Comparison of ENCODE assay signal across 10 cellular contexts in the genomic region with DNA sequence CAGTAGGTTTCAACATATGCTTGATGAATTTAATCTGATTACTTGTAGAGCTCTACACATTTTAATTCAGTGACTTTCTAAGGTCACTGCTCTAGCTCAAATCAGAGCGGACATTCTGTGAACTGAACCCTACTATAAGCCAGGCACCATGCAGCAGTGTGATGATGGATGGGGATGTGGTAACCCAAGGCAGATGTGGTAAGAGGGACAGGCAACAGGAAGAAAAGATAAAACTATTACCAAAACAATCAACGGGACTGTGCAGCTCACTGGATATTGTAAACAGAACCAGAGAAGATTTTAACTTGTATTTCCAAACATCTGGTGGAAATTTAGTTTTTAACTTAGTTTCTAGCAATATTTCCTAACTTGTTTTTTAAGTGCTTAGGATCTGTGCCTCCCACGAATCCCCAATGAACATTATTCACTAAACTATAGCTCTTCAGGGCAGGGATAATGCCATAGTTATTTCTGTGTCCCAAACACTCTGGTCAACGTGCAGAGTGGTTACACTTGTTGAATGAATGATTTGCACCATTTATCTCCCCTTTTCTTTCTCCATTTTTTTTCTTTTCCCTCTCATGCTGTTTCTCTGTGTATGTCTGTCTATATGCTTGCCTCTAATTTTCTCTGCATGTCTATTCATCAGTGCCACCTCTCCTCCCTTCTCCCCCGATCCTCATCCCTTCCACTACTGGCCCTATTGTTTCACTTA. TPM values are rescaled to one million over a fixed set of nuclear protein-coding genes. Genes with fewer than 3 reads are reported as not detected.
DNase-seq lines count a peak whose midpoint lies in the region; ATAC-seq, FAIRE-seq and TF ChIP-seq lines count a peak whose summit lies in the region.
"Had no signal": no experiment of that assay in that cellular context is flagged by ENCODE, and none has a peak within 500 bp of the region (broad histone marks: within the 10 kb centered on the region; RNA-seq: fewer than 3 reads in every experiment).

No MANE protein-coding gene starts in this region.

- H3K4me1 Mint-ChIP-seq in activated naive CD4-positive, alpha-beta T cell treated with anti-CD3 and anti-CD28 coated beads, Interleukin-2, amount 10 ng/mL, durations not matched to agents 7 days and 5 days: peaks cover 73% of the 10 kb centered on the region
- H3K4me1 Mint-ChIP-seq in stimulated activated naive CD8-positive, alpha-beta T cell treated with anti-CD3 and anti-CD28 coated beads, Interleukin-15, amount 100 ng/mL, for 72 hours: peaks cover 69% of the 10 kb centered on the region

- peak overlapping the region; percentile 55 for H3K27ac Mint-ChIP-seq in activated naive CD4-positive, alpha-beta T cell treated with anti-CD3 and anti-CD28 coated beads, Interleukin-2, amount 10 ng/mL, durations not matched to agents 7 days and 5 days
- no peak overlapping the region for H3K27ac Mint-ChIP-seq in stimulated activated naive CD8-positive, alpha-beta T cell treated with anti-CD3 and anti-CD28 coated beads, Interleukin-15, amount 100 ng/mL, for 72 hours

- in situ Hi-C loops in GM13976 (cut with MboI; ENCODE audit: low sequenced_read_pairs, unreplicated experiment): no loop called here

- H3K4me3 Mint-ChIP-seq in activated naive CD4-positive, alpha-beta T cell treated with anti-CD3 and anti-CD28 coated beads, Interleukin-2, amount 10 ng/mL, durations not matched to agents 7 days and 5 days: peak overlapping the region; percentile 63
- H3K4me3 Mint-ChIP-seq in stimulated activated naive CD8-positive, alpha-beta T cell treated with anti-CD3 and anti-CD28 coated beads, Interleukin-15, amount 100 ng/mL, for 72 hours: peak overlapping the region; percentile 70 to 76

- H3K9me2 ChIP-seq in SK-N-SH: no peaks in the 10 kb centered on the region

- H3K27me3 ChIP-seq in SK-N-SH (ENCODE audit: insufficient read depth): no peaks in the 10 kb centered on the region
- H3K27me3 ChIP-seq: cardiac muscle cell had no signal

- no peak for TF ChIP-seq RAD21 in SK-N-SH (IDR thresholded peaks at IDR 0.05; ENCODE audit: low read length)

- peaks cover 10 to 12% of the 10 kb centered on the region in 2 experiments; a peak in 3 of 4 replicates for H3K4me1 ChIP-seq in SK-N-SH (ENCODE audit: control insufficient read depth in 1 of 2, insufficient read depth in 2 of 2, low read depth in 1 of 2, low read length in 1 of 2)

- H3K4me2 ChIP-seq in SK-N-SH: peak overlapping the region; percentile 24; the same call in 1 of the 2 replicates

- H3K36me3 Mint-ChIP-seq in activated naive CD4-positive, alpha-beta T cell treated with anti-CD3 and anti-CD28 coated beads, Interleukin-2, amount 10 ng/mL, durations not matched to agents 7 days and 5 days: peaks cover 46% of the 10 kb centered on the region

- no peak overlapping the region for H3K4me3 ChIP-seq in SK-N-SH (ENCODE audit: low read depth in 2 of 2, low read length in 1 of 2)
- H3K4me3 ChIP-seq: cardiac muscle cell had no signal

- peak; percentile 60 for DNase-seq in activated naive CD4-positive, alpha-beta T cell treated with anti-CD3 and anti-CD28 coated beads, Interleukin-2, amount 10 ng/mL, durations not matched to agents 7 days and 5 days
- no peak for DNase-seq in activated naive CD4-positive, alpha-beta T cell treated with anti-CD3 and anti-CD28 coated beads, Interleukin-2, amount 50 U/mL, for 16 hours
- DNase-seq in SK-N-SH (peak; percentile 66), GM13976 (ENCODE audit: low spot score) (no peak), A172 (ENCODE audit: low spot score) (no peak), NCI-H1694 treated with DMSO at 0.1 percent for 48 hours (lab: John Stamatoyannopoulos, UW) (no peak)
- peak in 1 of 2 donors; percentile 24 for DNase-seq in stimulated activated naive CD8-positive, alpha-beta T cell treated with anti-CD3 and anti-CD28 coated beads, Interleukin-15, amount 100 ng/mL, for 72 hours
- DNase-seq: NCI-H1436 treated with DMSO at 0.1 percent for 48 hours had no signal

- ATAC-seq in stimulated activated naive CD8-positive, alpha-beta T cell treated with anti-CD3 and anti-CD28 coated beads, Interleukin-15, amount 100 ng/mL, for 72 hours: peak; percentile 43

- peak in 1 of 2 experiments; percentile 19; a peak in 1 of 4 replicates for TF ChIP-seq EP300 in SK-N-SH (IDR thresholded peaks at IDR 0.05; ENCODE audit: borderline replicate concordance in 1 of 2, low read depth in 1 of 2, low read length in 1 of 2)

- peaks cover 32% of the 10 kb centered on the region for H4K20me1 ChIP-seq in SK-N-SH (ENCODE audit: insufficient read depth)

- peak overlapping the region in 1 of 2 experiments; percentile 40; a peak in 2 of 4 replicates for H3K27ac ChIP-seq in SK-N-SH (ENCODE audit: low read depth in 2 of 2, low read length in 1 of 2)
- H3K27ac ChIP-seq: cardiac muscle cell had no signal

- POLR2A ChIA-PET in SK-N-SH (lab: Yijun Ruan, JAX): no interaction called here

- FAIRE-seq in endometrium (lab: Jason Lieb, UNC): peak; percentile 68

- 51% methylated on average over 5 of the region's 5 CpGs for WGBS in SK-N-SH (ENCODE audit: low lambda C conversion rate)

- CTCF ChIA-PET in activated naive CD4-positive, alpha-beta T cell treated with anti-CD3 and anti-CD28 coated beads, Interleukin-2, amount 10 ng/mL, durations not matched to agents 7 days and 5 days (lab: Charles Lee): interaction anchor here (1.3 kb wide), 1 partner anchor 15 kb away, joined by 4 read pairs; a partner anchor contains a TSS
- CTCF ChIA-PET in SK-N-SH (lab: Yijun Ruan, JAX): no interaction called here

- no peak overlapping the region for H2AFZ ChIP-seq in SK-N-SH (ENCODE audit: low read depth)

- H3K36me3 ChIP-seq in SK-N-SH (replicated peaks in 1 of 2; ENCODE audit: control insufficient read depth in 1 of 2, insufficient read depth in 2 of 2, low read length in 1 of 2): no peaks in the 10 kb centered on the region
- H3K36me3 ChIP-seq: cardiac muscle cell had no signal

- no peaks in the 10 kb centered on the region for H3K27me3 Mint-ChIP-seq in activated naive CD4-positive, alpha-beta T cell treated with anti-CD3 and anti-CD28 coated beads, Interleukin-2, amount 10 ng/mL, durations not matched to agents 7 days and 5 days
- no peaks in the 10 kb centered on the region for H3K27me3 Mint-ChIP-seq in stimulated activated naive CD8-positive, alpha-beta T cell treated with anti-CD3 and anti-CD28 coated beads, Interleukin-15, amount 100 ng/mL, for 72 hours

- peaks cover 9% of the 10 kb centered on the region for H3F3A ChIP-seq in SK-N-SH (replicated peaks; ENCODE audit: insufficient read depth)

- TF ChIP-seq CTCF in SK-N-SH (IDR thresholded peaks at IDR 0.05) (no peak), GM13976 (IDR thresholded peaks at IDR 0.05; ENCODE audit: borderline replicate concordance, control extremely low read depth, extremely low read depth, insufficient read depth, missing control alignments) (no peak)

- H3K9ac ChIP-seq in SK-N-SH: no peak overlapping the region

- peaks cover 78% of the 10 kb centered on the region for H3K79me2 ChIP-seq in SK-N-SH (ENCODE audit: insufficient read depth)

- H3K9me3 Mint-ChIP-seq in activated naive CD4-positive, alpha-beta T cell treated with anti-CD3 and anti-CD28 coated beads, Interleukin-2, amount 10 ng/mL, durations not matched to agents 7 days and 5 days: no peaks in the 10 kb centered on the region
- no peaks in the 10 kb centered on the region for H3K9me3 Mint-ChIP-seq in stimulated activated naive CD8-positive, alpha-beta T cell treated with anti-CD3 and anti-CD28 coated beads, Interleukin-15, amount 100 ng/mL, for 72 hours

- no peaks in the 10 kb centered on the region for H3K9me3 ChIP-seq in SK-N-SH

TF ChIP-seq in SK-N-SH, 30 proteins besides CTCF, POLR2A, EP300 and RAD21:
- TF ChIP-seq, protein P1, sequence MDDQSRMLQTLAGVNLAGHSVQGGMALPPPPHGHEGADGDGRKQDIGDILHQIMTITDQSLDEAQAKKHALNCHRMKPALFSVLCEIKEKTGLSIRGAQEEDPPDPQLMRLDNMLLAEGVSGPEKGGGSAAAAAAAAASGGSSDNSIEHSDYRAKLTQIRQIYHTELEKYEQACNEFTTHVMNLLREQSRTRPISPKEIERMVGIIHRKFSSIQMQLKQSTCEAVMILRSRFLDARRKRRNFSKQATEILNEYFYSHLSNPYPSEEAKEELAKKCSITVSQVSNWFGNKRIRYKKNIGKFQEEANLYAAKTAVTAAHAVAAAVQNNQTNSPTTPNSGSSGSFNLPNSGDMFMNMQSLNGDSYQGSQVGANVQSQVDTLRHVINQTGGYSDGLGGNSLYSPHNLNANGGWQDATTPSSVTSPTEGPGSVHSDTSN (IDR thresholded peaks at IDR 0.05): 0 out of 2 replicates have a peak, but pooled peaks have one; percentile 26
- TF ChIP-seq SMC3 (IDR thresholded peaks at IDR 0.05; ENCODE audit: low read depth, low read length): no peak
TF ChIP-seq in SK-N-SH: peak in this region for 1.

RNA-seq across cellular contexts. Expression of a gene that starts 3.0 kb away (rescaled TPM):
- 19.3 and 24.4 TPM in 2 replicates for polyA plus RNA-seq in SK-N-SH (2012; rRNA removed)
- 29.1 and 30.8 TPM in 2 replicates for polyA plus RNA-seq in SK-N-SH (2012; cell fraction: cytosol; rRNA removed)
- 15.4 and 17.7 TPM in 2 replicates for polyA plus RNA-seq in SK-N-SH (2012; cell fraction: nucleus; rRNA removed)
- total RNA-seq in A172 (2014; rRNA removed; shearing (Covaris generic)): 38.9 and 49.2 TPM in 2 replicates

RNA-seq across cellular contexts. Expression of a gene that starts 14.6 kb away (rescaled TPM):
- 37.9 and 59.6 TPM in 2 replicates for polyA plus RNA-seq in SK-N-SH (2012; rRNA removed)
- polyA plus RNA-seq in SK-N-SH (2012; cell fraction: cytosol; rRNA removed): 55.2 and 73.4 TPM in 2 replicates
- polyA plus RNA-seq in SK-N-SH (2012; cell fraction: nucleus; rRNA removed): 32.1 and 82.3 TPM in 2 replicates
- 150 and 171 TPM in 2 replicates for total RNA-seq in A172 (2014; rRNA removed; shearing (Covaris generic))

RNA-seq across cellular contexts. Expression of a gene that starts 37.6 kb away (rescaled TPM):
- polyA plus RNA-seq in SK-N-SH (2012; rRNA removed): 3.5 and 5.3 TPM in 2 replicates
- polyA plus RNA-seq in SK-N-SH (2012; cell fraction: cytosol; rRNA removed): 7.4 and 10.2 TPM in 2 replicates
- polyA plus RNA-seq in SK-N-SH (2012; cell fraction: nucleus; rRNA removed): 2.0 and 3.1 TPM in 2 replicates
- 12.3 and 12.7 TPM in 2 replicates for total RNA-seq in A172 (2014; rRNA removed; shearing (Covaris generic))

Comparison
In these comparisons a context has a peak if more than half of its experiments do, and no peak if none do; other contexts are left out.
1. DNase-seq: peak in activated naive CD4-positive, alpha-beta T cell treated with anti-CD3 and anti-CD28 coated beads, Interleukin-2, amount 10 ng/mL, durations not matched to agents 7 days and 5 days (single experiment) and SK-N-SH (single experiment); none in activated naive CD4-positive, alpha-beta T cell treated with anti-CD3 and anti-CD28 coated beads, Interleukin-2, amount 50 U/mL, for 16 hours (single experiment), GM13976 (single experiment), A172 (single experiment) and NCI-H1694 treated with DMSO at 0.1 percent for 48 hours (single experiment).